ENCODE assay signal across 27 cellular contexts in genomic region chr1:1517973-1518620, GRCh38. TPM values are rescaled to one million over a fixed set of nuclear protein-coding genes. Genes with fewer than 3 reads are reported as not detected.
DNase-seq lines count a peak whose midpoint lies in the region; ATAC-seq, FAIRE-seq and TF ChIP-seq lines count a peak whose summit lies in the region.
"Had no signal": no experiment of that assay in that cellular context is flagged by ENCODE, and none has a peak within 500 bp of the region (broad histone marks: within the 10 kb centered on the region; RNA-seq: fewer than 3 reads in every experiment).

No MANE protein-coding gene starts in this region.

- H3K4me3 ChIP-seq in SK-N-SH (ENCODE audit: low read depth in 2 of 2, low read length in 1 of 2), result no peak overlapping the region
- H3K4me3 ChIP-seq in trophoblast cell (ENCODE audit: low read depth, low read length), result peak overlapping the region; percentile 30
- no peak overlapping the region for H3K4me3 ChIP-seq in sigmoid colon
- H3K4me3 ChIP-seq: BLaER1 had no signal

- H3K79me2 ChIP-seq in SK-N-SH (ENCODE audit: insufficient read depth) (peaks cover 26% of the 10 kb centered on the region; the same call in 1 of the 2 replicates), trophoblast cell (ENCODE audit: control insufficient read depth, insufficient read depth, low read length, poor library complexity) (no peaks in the 10 kb centered on the region)

- H2BK5ac ChIP-seq in trophoblast cell (ENCODE audit: low read depth, low read length, poor library complexity), result no peak overlapping the region

- peaks cover 0 to 8% of the 10 kb centered on the region in 2 experiments for H3K36me3 ChIP-seq in SK-N-SH (replicated peaks in 1 of 2; ENCODE audit: control insufficient read depth in 1 of 2, insufficient read depth in 2 of 2, low read length in 1 of 2)
- peaks cover 50 to 51% of the 10 kb centered on the region in 2 experiments for H3K36me3 ChIP-seq in trophoblast cell (ENCODE audit: control insufficient read depth in 1 of 2, insufficient read depth in 2 of 2, low read length in 2 of 2)
- peaks cover 0 to 45% (median 16%) of the 10 kb centered on the region in 4 donors for H3K36me3 ChIP-seq in sigmoid colon

- H3K4ac ChIP-seq in trophoblast cell (ENCODE audit: low read depth, low read length), result no peak overlapping the region

- H3K36me3 Mint-ChIP-seq in T-helper 2 cell treated with Interferon-gamma antibody and Interleukin-4, amounts not matched to agents 5 μg/mL and 100 μg/mL, for 36 hours (ENCODE audit: low read depth), result peaks cover 10% of the 10 kb centered on the region

- 93% methylated on average over 25 of the region's 28 CpGs for WGBS in SK-N-SH (ENCODE audit: low lambda C conversion rate)
- WGBS in trophoblast cell (ENCODE audit: extremely low coverage, insufficient coverage, insufficient read length), result no CpG with 5 or more reads among the region's 28 CpGs
- 94 to 96% methylated on average over 28 of the region's 28 CpGs for WGBS in sigmoid colon, 2 donors

- no peak overlapping the region for H2BK120ac ChIP-seq in trophoblast cell (ENCODE audit: insufficient read depth, low read length, poor library complexity)

- no peaks in the 10 kb centered on the region for H3K27me3 Mint-ChIP-seq in T-helper 2 cell treated with Interferon-gamma antibody and Interleukin-4, amounts not matched to agents 5 μg/mL and 100 μg/mL, for 36 hours (ENCODE audit: low read depth)
- H3K27me3 Mint-ChIP-seq: CD4-positive, alpha-beta memory T cell had no signal

- TF ChIP-seq POLR2A in sigmoid colon (IDR thresholded peaks at IDR 0.05), result no peak

- H2AK5ac ChIP-seq in trophoblast cell (ENCODE audit: low read length), result no peak overlapping the region

- no peak overlapping the region for H2BK12ac ChIP-seq in trophoblast cell (ENCODE audit: low read length)

- H3K27me3 ChIP-seq in SK-N-SH (ENCODE audit: insufficient read depth), result no peaks in the 10 kb centered on the region
- no peaks in the 10 kb centered on the region for H3K27me3 ChIP-seq in trophoblast cell (ENCODE audit: insufficient read depth, low read length)
- no peaks in the 10 kb centered on the region for H3K27me3 ChIP-seq in sigmoid colon
- H3K27me3 ChIP-seq: BLaER1 had no signal

- ATAC-seq in SK-N-SH treated with all-trans-retinoic acid at 6 μM for 48 hours (no peak), GM18909 (IDR thresholded peaks at IDR 0.05; ENCODE audit: poor library complexity, unreplicated experiment) (no peak)

- TF ChIP-seq EP300 in SK-N-SH (IDR thresholded peaks at IDR 0.05; ENCODE audit: borderline replicate concordance in 1 of 2, low read depth in 1 of 2, low read length in 1 of 2), result no peak
- TF ChIP-seq EP300 in sigmoid colon (IDR thresholded peaks at IDR 0.05), result no peak

- TF ChIP-seq RAD21 in SK-N-SH (IDR thresholded peaks at IDR 0.05; ENCODE audit: low read length), result no peak

- intact Hi-C loops in sigmoid colon (cut with DNase I), result no loop called here

- H3F3A ChIP-seq in SK-N-SH (replicated peaks; ENCODE audit: insufficient read depth), result no peaks in the 10 kb centered on the region

- H3K9me3 ChIP-seq in SK-N-SH (no peaks in the 10 kb centered on the region), trophoblast cell (ENCODE audit: insufficient read depth, low read depth, low read length) (peaks cover 5% of the 10 kb centered on the region), sigmoid colon (no peaks in the 10 kb centered on the region)
- H3K9me3 ChIP-seq: BLaER1, Caco-2 had no signal

- CTCF ChIA-PET in SK-N-SH (lab: Yijun Ruan, JAX), result no interaction called here

- H3K27ac ChIP-seq in SK-N-SH (ENCODE audit: low read depth in 2 of 2, low read length in 1 of 2) (no peak overlapping the region), trophoblast cell (ENCODE audit: low read depth, low read length) (no peak overlapping the region), sigmoid colon (no peak overlapping the region)
- H3K27ac ChIP-seq: 22Rv1, BLaER1 had no signal

- no peaks in the 10 kb centered on the region for H3K9me3 Mint-ChIP-seq in T-helper 2 cell treated with Interferon-gamma antibody and Interleukin-4, amounts not matched to agents 5 μg/mL and 100 μg/mL, for 36 hours
- H3K9me3 Mint-ChIP-seq: CD4-positive, alpha-beta memory T cell; HFFc6 had no signal

- H3K18ac ChIP-seq in trophoblast cell (ENCODE audit: low read length), result no peak overlapping the region

- no peak overlapping the region for H3K27ac Mint-ChIP-seq in T-helper 2 cell treated with Interferon-gamma antibody and Interleukin-4, amounts not matched to agents 5 μg/mL and 100 μg/mL, for 36 hours
- H3K27ac Mint-ChIP-seq: HFFc6 had no signal

- H4K20me1 ChIP-seq in SK-N-SH (ENCODE audit: insufficient read depth), result no peaks in the 10 kb centered on the region

- H3K9me2 ChIP-seq in SK-N-SH, result no peaks in the 10 kb centered on the region

- H3K14ac ChIP-seq in trophoblast cell (ENCODE audit: low read length), result no peak overlapping the region

- H3K4me3 Mint-ChIP-seq in T-helper 2 cell treated with Interferon-gamma antibody and Interleukin-4, amounts not matched to agents 5 μg/mL and 100 μg/mL, for 36 hours, result no peak overlapping the region
- H3K4me3 Mint-ChIP-seq: HFFc6 had no signal

- POLR2A ChIA-PET in SK-N-SH (lab: Yijun Ruan, JAX), result no interaction called here

- no peak overlapping the region for H3K4me2 ChIP-seq in SK-N-SH
- H3K4me2 ChIP-seq in trophoblast cell (ENCODE audit: low read length), result no peak overlapping the region
- H3K4me2 ChIP-seq: BLaER1 had no signal

- DNase-seq in SK-N-SH (peak; percentile 29), HTR-8/SVneo (ENCODE audit: insufficient read length, low spot score) (no peak), iPS-NIHi11 (ENCODE audit: low spot score) (peak; percentile 1), trophoblast cell (no peak), sigmoid colon (no peak)
- no peak for DNase-seq in T-helper 2 cell treated with Interferon-gamma antibody and Interleukin-4, amounts not matched to agents 5 μg/mL and 100 μg/mL, for 36 hours (ENCODE audit: low spot score)
- DNase-seq: ACHN; Caco-2; CD4-positive, alpha-beta memory T cell; DMS153; HFFc6; KBM-7; MM.1S; NCI-H1048; NCI-H1417 treated with DMSO at 0.1 percent for 48 hours; NCI-H187; NCI-H446; NCI-H526; OCI-M1; Right ventricle myocardium superior had no signal

- no peak overlapping the region for H4K8ac ChIP-seq in trophoblast cell (ENCODE audit: low read depth, low read length)

- no peaks in the 10 kb centered on the region for H3K79me1 ChIP-seq in trophoblast cell (ENCODE audit: low read length)

- H3K4me1 ChIP-seq in SK-N-SH (ENCODE audit: control insufficient read depth in 1 of 2, insufficient read depth in 2 of 2, low read depth in 1 of 2, low read length in 1 of 2) (no peaks in the 10 kb centered on the region), trophoblast cell (ENCODE audit: control insufficient read depth in 1 of 2, insufficient read depth in 2 of 2, low read length in 2 of 2) (no peaks in the 10 kb centered on the region), sigmoid colon (peaks cover 0 to 4% (median 3%) of the 10 kb centered on the region in 4 donors)
- H3K4me1 ChIP-seq: Caco-2 had no signal

- no peak overlapping the region for H3K23ac ChIP-seq in trophoblast cell (ENCODE audit: low read length)

- TF ChIP-seq CTCF in SK-N-SH (IDR thresholded peaks at IDR 0.05) (no peak), sigmoid colon (IDR thresholded peaks at IDR 0.05) (no peak)

- no peak overlapping the region for H2AFZ ChIP-seq in SK-N-SH (ENCODE audit: low read depth)
- H2AFZ ChIP-seq in trophoblast cell (ENCODE audit: insufficient read depth, low read length, poor library complexity), result no peak overlapping the region

- H3K4me1 Mint-ChIP-seq in T-helper 2 cell treated with Interferon-gamma antibody and Interleukin-4, amounts not matched to agents 5 μg/mL and 100 μg/mL, for 36 hours (ENCODE audit: low read depth), result no peaks in the 10 kb centered on the region

- no peak overlapping the region for H4K12ac ChIP-seq in trophoblast cell (ENCODE audit: low read depth, low read length)

- H3K9ac ChIP-seq in SK-N-SH (no peak overlapping the region), trophoblast cell (ENCODE audit: low read length) (no peak overlapping the region)
- H3K9ac ChIP-seq: BLaER1 had no signal

- no peak overlapping the region for H4K91ac ChIP-seq in trophoblast cell (ENCODE audit: low read depth, low read length)

- peak; percentile 83 for FAIRE-seq in HTR-8/SVneo (lab: Jason Lieb, UNC)
- FAIRE-seq: G401.6, GM12892 had no signal

TF ChIP-seq in SK-N-SH, 30 proteins besides CTCF, POLR2A, EP300 and RAD21 (continues in another document):
- no peak for TF ChIP-seq TCF12 (IDR thresholded peaks at IDR 0.05)

TF ChIP-seq in SK-N-SH treated with all-trans-retinoic acid at 6 μM for 48 hours, 23 proteins besides CTCF, POLR2A, EP300 and RAD21 (continues in another document):
- TF ChIP-seq OSR1 (CRISPR knock-in tag; IDR thresholded peaks at IDR 0.05) (no peak), GLIS3 (CRISPR knock-in tag; IDR thresholded peaks at IDR 0.05) (no peak), ZNF8 (CRISPR knock-in tag; IDR thresholded peaks at IDR 0.05) (no peak), ESRRG (CRISPR knock-in tag; IDR thresholded peaks at IDR 0.05) (no peak), CSDC2 (CRISPR knock-in tag; IDR thresholded peaks at IDR 0.05) (no peak), BACH2 (CRISPR knock-in tag; IDR thresholded peaks at IDR 0.05; ENCODE audit: borderline replicate concordance) (no peak)

RNA-seq across cellular contexts. Expression of gene ATAD3A, which starts 6.1 kb away (rescaled TPM):
- polyA plus RNA-seq in SK-N-SH (2012; rRNA removed) (34.1 and 40.2 TPM in 2 replicates), sigmoid colon (10 to 100 TPM; 12.6 to 40.4 (median 13.6) TPM)
- polyA plus RNA-seq in SK-N-SH (2012; cell fraction: cytosol; rRNA removed), result 17.6 and 25.1 TPM in 2 replicates
- 85.0 and 87.9 TPM in 2 replicates for polyA plus RNA-seq in SK-N-SH (2012; cell fraction: nucleus; rRNA removed)
- polyA plus RNA-seq in trophoblast cell (2013), result 23.7 and 23.9 TPM in 2 replicates
- 10 to 100 TPM in 3 of 4 donors, 1 to 10 TPM in 1; 8.6 to 14.7 (median 12.1) TPM for total RNA-seq in sigmoid colon

RNA-seq across cellular contexts. Expression of gene TMEM240, which starts 22.3 kb away (rescaled TPM):
- 6.5 and 8.1 TPM in 2 replicates for polyA plus RNA-seq in SK-N-SH (2012; rRNA removed)
- 3.1 and 4.9 TPM in 2 replicates for polyA plus RNA-seq in SK-N-SH (2012; cell fraction: cytosol; rRNA removed)
- polyA plus RNA-seq in SK-N-SH (2012; cell fraction: nucleus; rRNA removed), result 18.5 and 29.8 TPM in 2 replicates
- polyA plus RNA-seq in trophoblast cell (2013), result 1.5 and 1.7 TPM in 2 replicates
- 10 to 100 TPM; 15.3 to 35.2 (median 17.6) TPM for total RNA-seq in sigmoid colon
- 1 to 10 TPM in 2 of 3 donors, not detected in 1; 3.7 to 4.8 TPM for polyA plus RNA-seq in sigmoid colon
- total RNA-seq: H4 had no signal
- polyA plus RNA-seq: CD4-positive, alpha-beta memory T cell had no signal

RNA-seq across cellular contexts. Expression of gene ATAD3B, which starts 46.5 kb away (rescaled TPM):
- 47.6 and 71.6 TPM in 2 replicates for polyA plus RNA-seq in SK-N-SH (2012; rRNA removed)
- polyA plus RNA-seq in SK-N-SH (2012; cell fraction: cytosol; rRNA removed), result 13.5 and 13.8 TPM in 2 replicates
- 255 and 261 TPM in 2 replicates for polyA plus RNA-seq in SK-N-SH (2012; cell fraction: nucleus; rRNA removed)
- polyA plus RNA-seq in trophoblast cell (2013), result 23.5 and 23.7 TPM in 2 replicates
- 10 to 100 TPM; 11.1 to 47.1 (median 13.1) TPM for total RNA-seq in sigmoid colon
- polyA plus RNA-seq in sigmoid colon, result 10 to 100 TPM in 1 of 3 donors, 1 to 10 TPM in 2; 4.8 to 49.4 (median 5.3) TPM

RNA-seq across cellular contexts. Expression of gene SSU72, which starts 56.6 kb away (rescaled TPM):
- polyA plus RNA-seq in SK-N-SH (2012; rRNA removed) (73.6 and 104 TPM in 2 replicates), sigmoid colon (100 to 1,000 TPM; 129 to 165 (median 150) TPM)
- polyA plus RNA-seq in SK-N-SH (2012; cell fraction: cytosol; rRNA removed), result 90.3 and 97.8 TPM in 2 replicates
- polyA plus RNA-seq in SK-N-SH (2012; cell fraction: nucleus; rRNA removed), result 72.0 and 84.8 TPM in 2 replicates
- 206 and 207 TPM in 2 replicates for polyA plus RNA-seq in trophoblast cell (2013)
- 100 to 1,000 TPM in 3 of 4 donors, 10 to 100 TPM in 1; 98.9 to 119 (median 109) TPM for total RNA-seq in sigmoid colon

Comparison
In these comparisons a context has a peak if more than half of its experiments do, and no peak if none do; other contexts are left out.
1. DNase-seq: peak in SK-N-SH (single experiment) and iPS-NIHi11 (single experiment); none in HTR-8/SVneo (single experiment), trophoblast cell (0 of 2), T-helper 2 cell treated with Interferon-gamma antibody and Interleukin-4, amounts not matched to agents 5 μg/mL and 100 μg/mL, for 36 hours (single experiment) and sigmoid colon (single experiment).